Comparison of ENCODE assay signal across 22 cellular contexts in the genomic region with DNA sequence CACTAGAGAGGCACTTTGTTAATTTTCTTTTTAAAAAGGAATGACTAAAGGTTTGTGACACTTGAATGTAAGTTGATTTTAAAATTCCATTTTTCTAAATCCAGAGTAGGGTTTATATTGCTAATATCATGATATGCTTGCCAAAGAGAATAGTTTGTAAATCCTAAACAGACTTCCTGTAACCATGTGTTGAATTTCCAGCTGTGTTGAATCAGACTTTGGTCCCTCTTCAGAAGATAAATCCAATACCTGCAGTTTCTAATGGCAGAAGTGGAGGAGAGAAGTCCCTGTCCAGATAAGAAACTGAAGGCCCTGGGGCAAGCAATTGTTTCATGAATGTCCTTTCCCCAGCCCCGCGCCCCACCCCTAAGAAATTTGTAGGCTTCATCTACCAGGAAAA.
DNase-seq lines count a peak whose midpoint lies in the region; ATAC-seq, FAIRE-seq and TF ChIP-seq lines count a peak whose summit lies in the region.
"Had no signal": no experiment of that assay in that cellular context is flagged by ENCODE, and none has a peak within 500 bp of the region (broad histone marks: within the 10 kb centered on the region; RNA-seq: fewer than 3 reads in every experiment).

No MANE protein-coding gene starts in this region.

- no peak for ATAC-seq in activated naive CD8-positive, alpha-beta T cell treated with anti-CD3 and anti-CD28 coated beads, Interleukin-2, amount 50 U/mL, for 24 hours

- H3K4me1 Mint-ChIP-seq in activated naive CD8-positive, alpha-beta T cell (ENCODE audit: low read depth), result peaks cover 42% of the 10 kb centered on the region
- H3K4me1 Mint-ChIP-seq in activated naive CD8-positive, alpha-beta T cell treated with anti-CD3 and anti-CD28 coated beads, Interleukin-2, amount 50 U/mL, for 24 hours, result peaks cover 32% of the 10 kb centered on the region
- H3K4me1 Mint-ChIP-seq in astrocyte (ENCODE audit: low read depth, unreplicated experiment) (peaks cover 7% of the 10 kb centered on the region), type B pancreatic cell (ENCODE audit: unreplicated experiment) (peaks cover 40% of the 10 kb centered on the region), nephron progenitor cell (peaks cover 5% of the 10 kb centered on the region)

- H3K36me3 ChIP-seq in astrocyte (ENCODE audit: insufficient read depth, low read length) (no peaks in the 10 kb centered on the region), liver (ENCODE audit: control insufficient read depth in 4 of 4, insufficient read depth in 3 of 4, low read depth in 1 of 4, low read length in 3 of 4) (no peaks in the 10 kb centered on the region)
- H3K36me3 ChIP-seq: prostate gland had no signal

- H3K36me3 Mint-ChIP-seq in activated naive CD8-positive, alpha-beta T cell, result peaks cover 9% of the 10 kb centered on the region
- peaks cover 4% of the 10 kb centered on the region for H3K36me3 Mint-ChIP-seq in activated naive CD8-positive, alpha-beta T cell treated with anti-CD3 and anti-CD28 coated beads, Interleukin-2, amount 50 U/mL, for 24 hours (ENCODE audit: low read depth)
- H3K36me3 Mint-ChIP-seq in astrocyte (ENCODE audit: low read depth, unreplicated experiment) (peaks cover 1% of the 10 kb centered on the region), type B pancreatic cell (peaks cover 5% of the 10 kb centered on the region), nephron progenitor cell (ENCODE audit: low read depth) (peaks cover 5% of the 10 kb centered on the region)

- H3K27ac ChIP-seq in astrocyte (ENCODE audit: low read depth, low read length) (no peak overlapping the region), liver (ENCODE audit: low read depth in 1 of 2, low read length in 2 of 2) (peak overlapping the region in 1 of 2 donors; percentile 40)
- H3K27ac ChIP-seq: prostate gland had no signal

- H3K27me3 Mint-ChIP-seq in activated naive CD8-positive, alpha-beta T cell, result no peaks in the 10 kb centered on the region
- H3K27me3 Mint-ChIP-seq in activated naive CD8-positive, alpha-beta T cell treated with anti-CD3 and anti-CD28 coated beads, Interleukin-2, amount 50 U/mL, for 24 hours, result no peaks in the 10 kb centered on the region
- H3K27me3 Mint-ChIP-seq in astrocyte (ENCODE audit: low read depth, unreplicated experiment), result no peaks in the 10 kb centered on the region
- H3K27me3 Mint-ChIP-seq in type B pancreatic cell, result no peaks in the 10 kb centered on the region
- no peaks in the 10 kb centered on the region for H3K27me3 Mint-ChIP-seq in nephron progenitor cell (ENCODE audit: low read depth, poor library complexity)
- H3K27me3 Mint-ChIP-seq: activated naive CD4-positive, alpha-beta T cell treated with anti-CD3 and anti-CD28 coated beads, Interleukin-2, amount 50 U/mL, for 24 hours; stimulated activated naive B cell treated with anti-CD40 and anti-IgM and Interleukin-4, amounts not matched to agents 10 μg/mL and 1 μg/mL and 100 μg/mL, for 72 hours had no signal

- no peaks in the 10 kb centered on the region for H3K9me3 Mint-ChIP-seq in activated naive CD8-positive, alpha-beta T cell (ENCODE audit: low read depth)
- peaks cover under 1% of the 10 kb centered on the region for H3K9me3 Mint-ChIP-seq in activated naive CD8-positive, alpha-beta T cell treated with anti-CD3 and anti-CD28 coated beads, Interleukin-2, amount 50 U/mL, for 24 hours
- H3K9me3 Mint-ChIP-seq in astrocyte (ENCODE audit: unreplicated experiment) (no peaks in the 10 kb centered on the region), type B pancreatic cell (peaks cover under 1% of the 10 kb centered on the region), nephron progenitor cell (no peaks in the 10 kb centered on the region)
- H3K9me3 Mint-ChIP-seq: activated T-helper 1 cell treated with anti-CD3 and anti-CD28 coated beads, Interleukin-12 subunit alpha, Interleukin-12 subunit beta, Interleukin-2, Interleukin-4 antibody, amounts not matched to agents 30 ng/mL and 10 ng/mL and 1 ng/mL, durations not matched to agents 14 hours and 24 hours and 36 hours had no signal

- H4K20me1 ChIP-seq in astrocyte (ENCODE audit: insufficient read depth, low read length), result peaks cover 22% of the 10 kb centered on the region

- H3K4me3 ChIP-seq in astrocyte (ENCODE audit: insufficient read depth, low read depth, low read length), result no peak overlapping the region
- no peak overlapping the region for H3K4me3 ChIP-seq in liver (ENCODE audit: low read depth in 1 of 3, low read length in 3 of 3)
- H3K4me3 ChIP-seq: prostate gland had no signal

- TF ChIP-seq CTCF in astrocyte (IDR thresholded peaks at IDR 0.05; ENCODE audit: insufficient read depth, low read depth, low read length), result no peak
- TF ChIP-seq CTCF in liver (IDR thresholded peaks at IDR 0.05; ENCODE audit: low read depth, low read length, missing input control), result no peak
- TF ChIP-seq CTCF in type B pancreatic cell (conservative IDR thresholded peaks at IDR 0.05), result no peak
- TF ChIP-seq CTCF in nephron progenitor cell (IDR thresholded peaks at IDR 0.05), result no peak

- H3K79me2 ChIP-seq in astrocyte (ENCODE audit: insufficient read depth, low read length), result peaks cover 10% of the 10 kb centered on the region

- no peak overlapping the region for H2AFZ ChIP-seq in astrocyte (ENCODE audit: low read depth, low read length)

- H3K4me1 ChIP-seq in astrocyte (ENCODE audit: insufficient read depth, low read length) (peaks cover 16% of the 10 kb centered on the region), liver (ENCODE audit: control insufficient read depth in 4 of 4, insufficient read depth in 4 of 4, low read length in 3 of 4) (peaks cover 0 to 9% (median 6%) of the 10 kb centered on the region in 4 donors)
- H3K4me1 ChIP-seq: prostate gland had no signal

- peak overlapping the region; percentile 65 for H3K4me2 ChIP-seq in astrocyte (ENCODE audit: low read length)

- H3K9me3 ChIP-seq in astrocyte (ENCODE audit: insufficient read depth, low read depth, low read length) (no peaks in the 10 kb centered on the region), liver (ENCODE audit: control insufficient read depth in 4 of 4, low read length in 3 of 4) (no peaks in the 10 kb centered on the region)
- H3K9me3 ChIP-seq: prostate gland had no signal

- H3K4me3 Mint-ChIP-seq in activated naive CD8-positive, alpha-beta T cell, result no peak overlapping the region
- no peak overlapping the region for H3K4me3 Mint-ChIP-seq in activated naive CD8-positive, alpha-beta T cell treated with anti-CD3 and anti-CD28 coated beads, Interleukin-2, amount 50 U/mL, for 24 hours
- H3K4me3 Mint-ChIP-seq in astrocyte (ENCODE audit: unreplicated experiment) (no peak overlapping the region), type B pancreatic cell (peak overlapping the region; percentile 12), nephron progenitor cell (no peak overlapping the region)
- H3K4me3 Mint-ChIP-seq: activated naive CD4-positive, alpha-beta T cell treated with anti-CD3 and anti-CD28 coated beads, Interleukin-2, amount 50 U/mL, for 24 hours; activated T-helper 1 cell treated with anti-CD3 and anti-CD28 coated beads, Interleukin-12 subunit alpha, Interleukin-12 subunit beta, Interleukin-2, Interleukin-4 antibody, amounts not matched to agents 30 ng/mL and 10 ng/mL and 1 ng/mL, durations not matched to agents 14 hours and 24 hours and 36 hours; stimulated activated naive B cell treated with anti-CD40 and anti-IgM and Interleukin-4, amounts not matched to agents 10 μg/mL and 1 μg/mL and 100 μg/mL, for 72 hours had no signal

- no peak for DNase-seq in activated naive CD8-positive, alpha-beta T cell treated with anti-CD3 and anti-CD28 coated beads, Interleukin-2, amount 50 U/mL, for 24 hours
- DNase-seq in astrocyte (ENCODE audit: low read depth), result no peak
- no peak for DNase-seq in type B pancreatic cell (ENCODE audit: extremely low spot score, unreplicated experiment)
- DNase-seq in DMS153 treated with DMSO at 0.1 percent for 48 hours (lab: John Stamatoyannopoulos, UW; ENCODE audit: unreplicated experiment), result no peak
- DNase-seq in NCI-H2227 (lab: John Stamatoyannopoulos, UW; ENCODE audit: unreplicated experiment), result no peak
- no peak for DNase-seq in nephron progenitor cell
- DNase-seq: effector CD4-positive, alpha-beta T cell; erythroblast; GOT3; kidney glomerular epithelial cell; NCI-H1105 treated with DMSO at 0.1 percent for 48 hours; NCI-H2081; SHP77; stimulated activated CD4-positive, alpha-beta T cell treated with anti-CD3 and anti-CD28 coated beads, Interleukin-2, amount 100 ng/mL, for 24 hours; stimulated activated naive B cell treated with anti-CD40 and anti-IgM and Interleukin-4, amounts not matched to agents 10 μg/mL and 1 μg/mL and 100 μg/mL, for 72 hours had no signal

- peak overlapping the region; percentile 22 for H3K27ac Mint-ChIP-seq in activated naive CD8-positive, alpha-beta T cell
- H3K27ac Mint-ChIP-seq in activated naive CD8-positive, alpha-beta T cell treated with anti-CD3 and anti-CD28 coated beads, Interleukin-2, amount 50 U/mL, for 24 hours, result no peak overlapping the region
- H3K27ac Mint-ChIP-seq in astrocyte (ENCODE audit: unreplicated experiment) (no peak overlapping the region), type B pancreatic cell (no peak overlapping the region), nephron progenitor cell (no peak overlapping the region)
- H3K27ac Mint-ChIP-seq: activated T-helper 1 cell treated with anti-CD3 and anti-CD28 coated beads, Interleukin-12 subunit alpha, Interleukin-12 subunit beta, Interleukin-2, Interleukin-4 antibody, amounts not matched to agents 30 ng/mL and 10 ng/mL and 1 ng/mL, durations not matched to agents 14 hours and 24 hours and 36 hours; stimulated activated naive B cell treated with anti-CD40 and anti-IgM and Interleukin-4, amounts not matched to agents 10 μg/mL and 1 μg/mL and 100 μg/mL, for 72 hours had no signal

- 84% methylated on average over 2 of the region's 2 CpGs for WGBS in liver

- no peak overlapping the region for H3K9ac ChIP-seq in astrocyte (ENCODE audit: low read length)
- H3K9ac ChIP-seq in liver (ENCODE audit: low read depth in 1 of 2, low read length in 2 of 2), result no peak overlapping the region

- no peak for FAIRE-seq in astrocyte (lab: Jason Lieb, UNC)
- FAIRE-seq: A204.1, TTC549 had no signal

- no peak for TF ChIP-seq RAD21 in liver (IDR thresholded peaks at IDR 0.05)

- H3K27me3 ChIP-seq in astrocyte (ENCODE audit: insufficient read depth, low read length) (no peaks in the 10 kb centered on the region), liver (ENCODE audit: control insufficient read depth in 4 of 4, insufficient read depth in 4 of 4, low read length in 3 of 4) (no peaks in the 10 kb centered on the region)

TF ChIP-seq in liver, 16 proteins besides CTCF, POLR2A, EP300 and RAD21 (continues in another document):
- TF ChIP-seq HNF4A (conservative IDR thresholded peaks at IDR 0.05), result peak; percentile 71 to 74
- peak in 1 of 2 donors; percentile 26 for TF ChIP-seq RXRA (IDR thresholded peaks at IDR 0.05)
